Comparison of ENCODE assay signal across 11 cellular contexts in the genomic region with DNA sequence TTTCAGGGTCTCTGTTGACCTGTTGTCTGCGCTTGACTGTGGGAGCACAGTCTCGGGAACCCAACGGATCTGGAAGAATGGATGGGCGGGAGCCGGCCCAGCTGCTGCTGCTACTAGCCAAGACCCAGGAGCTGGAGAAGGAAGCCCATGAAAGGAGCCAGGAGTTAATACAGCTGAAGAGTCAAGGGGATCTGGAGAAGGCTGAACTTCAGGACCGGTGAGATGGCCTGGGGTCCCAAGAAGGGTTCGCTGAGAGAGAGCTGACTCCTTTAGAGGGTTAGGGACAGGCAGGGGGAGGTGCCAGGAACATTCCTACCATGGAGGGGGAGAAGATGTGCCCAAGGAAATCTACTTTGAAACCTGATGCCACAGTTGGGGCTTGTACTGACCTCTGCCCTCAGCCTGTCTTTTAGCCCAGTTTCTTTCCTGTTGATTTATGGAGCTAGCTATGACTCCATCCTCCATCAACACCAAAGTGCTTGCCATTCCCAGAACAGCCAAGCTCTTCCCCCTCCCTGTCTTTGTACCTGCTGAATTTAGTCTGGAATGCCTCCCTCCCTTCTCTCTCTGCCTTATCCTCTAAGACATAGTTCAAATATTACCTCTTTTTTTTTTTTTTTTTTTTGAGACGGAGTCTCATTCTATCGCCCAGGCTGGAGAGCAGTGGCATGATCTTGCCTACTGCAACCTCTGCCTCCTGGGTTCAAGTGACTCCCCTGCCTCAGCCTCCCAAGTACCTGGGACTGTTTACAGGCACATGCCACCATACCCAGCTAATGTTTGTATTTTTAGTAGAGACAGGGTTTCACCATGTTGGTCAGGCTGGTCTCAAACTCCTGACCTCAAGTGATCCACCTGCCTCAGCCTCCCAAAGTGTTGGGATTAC. TPM values are rescaled to one million over a fixed set of nuclear protein-coding genes. Genes with fewer than 3 reads are reported as not detected.
A peak's percentile ranks its signal among the peaks of the same experiment; 100 is the strongest.
DNase-seq lines count a peak whose midpoint lies in the region; ATAC-seq and TF ChIP-seq lines count a peak whose summit lies in the region.
"Had no signal": no experiment of that assay in that cellular context is flagged by ENCODE, and none has a peak within 500 bp of the region (broad histone marks: within the 10 kb centered on the region; RNA-seq: fewer than 3 reads in every experiment).

No MANE protein-coding gene starts in this region.

- no peaks in the 10 kb centered on the region for H3K36me3 Mint-ChIP-seq in activated naive CD4-positive, alpha-beta T cell treated with anti-CD3 and anti-CD28 coated beads, Interleukin-2, amount 50 U/mL, for 72 hours

- no peaks in the 10 kb centered on the region for H3K27me3 ChIP-seq in tibial artery
- H3K27me3 ChIP-seq: upper lobe of left lung had no signal

- DNase-seq in activated naive CD4-positive, alpha-beta T cell treated with anti-CD3 and anti-CD28 coated beads, Interleukin-2, amount 50 U/mL, for 72 hours (ENCODE audit: low spot score in 2 of 2): no peak
- DNase-seq in activated naive CD4-positive, alpha-beta T cell treated with anti-CD3 and anti-CD28 coated beads, Interleukin-2, amount 50 U/mL, for 16 hours: no peak
- DNase-seq in amniotic epithelial cell (ENCODE audit: low read depth): peak; percentile 65
- peak; percentile 96 for DNase-seq in left kidney (ENCODE audit: low read depth, low spot score)
- no peak for DNase-seq in tibial artery
- DNase-seq in cerebellar nuclear complex (lab: John Stamatoyannopoulos, UW): no peak
- DNase-seq: activated T-cell treated with anti-CD3 and anti-CD28 coated beads, Interleukin-2, amount 50 U/mL, for 48 hours; stimulated activated CD4-positive, alpha-beta T cell treated with anti-CD3 and anti-CD28 coated beads, Interleukin-4, amount 100 ng/mL, for 1 hour; upper lobe of left lung had no signal

- H3K27ac ChIP-seq in tibial artery: peak overlapping the region; percentile 5 to 35

- ATAC-seq in activated naive CD4-positive, alpha-beta T cell treated with anti-CD3 and anti-CD28 coated beads, Interleukin-2, amount 50 U/mL, for 72 hours: no peak
- ATAC-seq in GM18870 (IDR thresholded peaks at IDR 0.05; ENCODE audit: unreplicated experiment) (no peak), GM21737 (IDR thresholded peaks at IDR 0.05; ENCODE audit: unreplicated experiment) (no peak)

- H3K27ac Mint-ChIP-seq in activated naive CD4-positive, alpha-beta T cell treated with anti-CD3 and anti-CD28 coated beads, Interleukin-2, amount 50 U/mL, for 72 hours: peak overlapping the region; percentile 45 to 88

- peaks cover 12 to 74% (median 49%) of the 10 kb centered on the region in 3 donors for H3K36me3 ChIP-seq in tibial artery

- peaks cover 0 to 11% (median 2%) of the 10 kb centered on the region in 4 donors for H3K4me1 ChIP-seq in tibial artery

- no peaks in the 10 kb centered on the region for H3K9me3 ChIP-seq in tibial artery
- H3K9me3 ChIP-seq: upper lobe of left lung had no signal

- H3K4me3 ChIP-seq in tibial artery: no peak overlapping the region
- H3K4me3 ChIP-seq: upper lobe of left lung had no signal

- intact Hi-C loops in tibial artery (cut with DNase I; ENCODE audit: low total_unique reads): loop anchor here (10.0 kb wide), 1 partner anchor 227 kb away; a partner anchor contains a TSS

- TF ChIP-seq CTCF in tibial artery (IDR thresholded peaks at IDR 0.05): no peak

- H3K9me3 Mint-ChIP-seq in activated naive CD4-positive, alpha-beta T cell treated with anti-CD3 and anti-CD28 coated beads, Interleukin-2, amount 50 U/mL, for 72 hours: no peaks in the 10 kb centered on the region

RNA-seq across cellular contexts. Expression of a gene that starts 12.2 kb away (rescaled TPM):
- total RNA-seq in activated naive CD4-positive, alpha-beta T cell treated with anti-CD3 and anti-CD28 coated beads, Interleukin-2, amount 50 U/mL, for 72 hours: 10 to 100 TPM; 62.5 to 74.7 TPM

RNA-seq across cellular contexts. Expression of a gene that starts 29.6 kb away (rescaled TPM):
- total RNA-seq in activated naive CD4-positive, alpha-beta T cell treated with anti-CD3 and anti-CD28 coated beads, Interleukin-2, amount 50 U/mL, for 72 hours: under 1 TPM in 1 of 2 donors, not detected in 1; 0.11 TPM

RNA-seq across cellular contexts. Expression of a gene that starts 55.8 kb away (rescaled TPM):
- 10 to 100 TPM; 58.7 to 69.7 TPM for total RNA-seq in activated naive CD4-positive, alpha-beta T cell treated with anti-CD3 and anti-CD28 coated beads, Interleukin-2, amount 50 U/mL, for 72 hours

Comparison
In these comparisons a context has a peak if more than half of its experiments do, and no peak if none do; other contexts are left out.
1. DNase-seq: peak in amniotic epithelial cell (single experiment) and left kidney (single experiment); none in activated naive CD4-positive, alpha-beta T cell treated with anti-CD3 and anti-CD28 coated beads, Interleukin-2, amount 50 U/mL, for 72 hours (0 of 2), activated naive CD4-positive, alpha-beta T cell treated with anti-CD3 and anti-CD28 coated beads, Interleukin-2, amount 50 U/mL, for 16 hours (single experiment), tibial artery (0 of 2) and cerebellar nuclear complex (0 of 2).